18 cellular contexts compared by ENCODE assay signal in the genomic region with DNA sequence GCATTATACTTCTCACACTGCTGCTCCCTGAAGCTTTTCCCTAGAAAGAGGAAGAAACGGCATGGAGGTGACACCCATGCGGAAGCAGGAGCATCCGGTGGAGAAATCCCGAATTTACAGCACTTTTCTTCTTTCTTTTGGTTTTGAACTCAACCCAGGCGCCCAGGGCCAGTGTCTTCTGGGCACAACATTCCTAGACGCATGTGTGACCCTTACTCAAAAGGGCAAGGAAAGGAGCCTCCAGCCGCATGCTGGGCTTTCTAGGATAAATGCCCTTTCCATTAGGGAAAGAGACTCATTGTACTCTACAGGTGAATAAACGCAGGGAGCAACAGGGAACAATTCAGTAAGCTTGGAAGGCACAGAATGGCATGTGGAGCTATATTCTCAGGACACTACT. TPM values are rescaled to one million over a fixed set of nuclear protein-coding genes. Genes with fewer than 3 reads are reported as not detected.
DNase-seq lines count a peak whose midpoint lies in the region; ATAC-seq and TF ChIP-seq lines count a peak whose summit lies in the region.
"Had no signal": no experiment of that assay in that cellular context is flagged by ENCODE, and none has a peak within 500 bp of the region (broad histone marks: within the 10 kb centered on the region; RNA-seq: fewer than 3 reads in every experiment).

No MANE protein-coding gene starts in this region.

- peaks cover 6% of the 10 kb centered on the region for H3K27me3 Mint-ChIP-seq in activated CD4-positive, alpha-beta memory T cell treated with anti-CD3 and anti-CD28 coated beads for 36 hours

- TF ChIP-seq EP300 in sigmoid colon (IDR thresholded peaks at IDR 0.05), result no peak

- H3K4me1 Mint-ChIP-seq in activated CD4-positive, alpha-beta memory T cell treated with anti-CD3 and anti-CD28 coated beads for 36 hours (ENCODE audit: low read depth), result no peaks in the 10 kb centered on the region
- H3K4me1 Mint-ChIP-seq: CD14-positive monocyte; CD4-positive, alpha-beta memory T cell; IgD-negative memory B cell had no signal

- no peak overlapping the region for H3K4me3 ChIP-seq in left ventricle myocardium inferior
- H3K4me3 ChIP-seq in esophagus squamous epithelium, result no peak overlapping the region
- no peak overlapping the region for H3K4me3 ChIP-seq in sigmoid colon
- no peak overlapping the region for H3K4me3 ChIP-seq in uterus
- H3K4me3 ChIP-seq: BLaER1, GM23248 had no signal

- no peaks in the 10 kb centered on the region for H3K9me3 Mint-ChIP-seq in activated CD4-positive, alpha-beta memory T cell treated with anti-CD3 and anti-CD28 coated beads for 36 hours
- H3K9me3 Mint-ChIP-seq: CD4-positive, alpha-beta memory T cell; IgD-negative memory B cell had no signal

- H3K27me3 ChIP-seq in left ventricle myocardium inferior (ENCODE audit: low read depth), result peaks cover 13% of the 10 kb centered on the region
- peaks cover 0 to 8% (median 0%) of the 10 kb centered on the region in 4 donors for H3K27me3 ChIP-seq in esophagus squamous epithelium
- H3K27me3 ChIP-seq in sigmoid colon, result no peaks in the 10 kb centered on the region
- H3K27me3 ChIP-seq in uterus, result no peaks in the 10 kb centered on the region
- H3K27me3 ChIP-seq: BLaER1 had no signal

- peaks cover 13% of the 10 kb centered on the region for H3K4me1 ChIP-seq in left ventricle myocardium inferior
- H3K4me1 ChIP-seq in esophagus squamous epithelium, result peaks cover 0 to 26% (median 13%) of the 10 kb centered on the region in 3 donors
- H3K4me1 ChIP-seq in sigmoid colon, result peaks cover 0 to 67% (median 61%) of the 10 kb centered on the region in 4 donors
- H3K4me1 ChIP-seq in uterus, result peaks cover 0 to 6% of the 10 kb centered on the region in 2 donors
- H3K4me1 ChIP-seq: BLaER1 had no signal

- TF ChIP-seq POLR2A in esophagus squamous epithelium (IDR thresholded peaks at IDR 0.05) (no peak), sigmoid colon (IDR thresholded peaks at IDR 0.05) (no peak), uterus (IDR thresholded peaks at IDR 0.05) (no peak)

- H3K27ac ChIP-seq in left ventricle myocardium inferior (replicated peaks), result no peak overlapping the region
- peak overlapping the region in 3 of 4 donors; percentile 16 to 38 (median 25) for H3K27ac ChIP-seq in esophagus squamous epithelium
- peak overlapping the region in 3 of 4 donors; percentile 74 to 83 (median 82) for H3K27ac ChIP-seq in sigmoid colon
- peak overlapping the region; percentile 69 to 74 for H3K27ac ChIP-seq in uterus
- H3K27ac ChIP-seq: 22Rv1, BLaER1 had no signal

- CTCF ChIA-PET in activated CD4-positive, alpha-beta memory T cell treated with anti-CD3 and anti-CD28 coated beads for 36 hours (lab: Charles Lee), result no interaction called here

- WGBS in esophagus squamous epithelium, 2 donors, result 73 to 89% methylated on average over 6 to 8 of the region's 8 CpGs
- 87 to 89% methylated on average over 8 of the region's 8 CpGs for WGBS in sigmoid colon, 2 donors

- H3K36me3 Mint-ChIP-seq in activated CD4-positive, alpha-beta memory T cell treated with anti-CD3 and anti-CD28 coated beads for 36 hours, result no peaks in the 10 kb centered on the region
- H3K36me3 Mint-ChIP-seq: CD14-positive monocyte; CD4-positive, alpha-beta memory T cell had no signal

- ATAC-seq in Right ventricle myocardium inferior, result no peak
- ATAC-seq in GM18870 (IDR thresholded peaks at IDR 0.05; ENCODE audit: unreplicated experiment), result no peak

- no peak for TF ChIP-seq CTCF in left ventricle myocardium inferior (IDR thresholded peaks at IDR 0.05; ENCODE audit: borderline replicate concordance)
- no peak for TF ChIP-seq CTCF in esophagus squamous epithelium (IDR thresholded peaks at IDR 0.05)
- no peak for TF ChIP-seq CTCF in sigmoid colon (IDR thresholded peaks at IDR 0.05)
- TF ChIP-seq CTCF in uterus (IDR thresholded peaks at IDR 0.05), result no peak

- H3K27ac Mint-ChIP-seq in activated CD4-positive, alpha-beta memory T cell treated with anti-CD3 and anti-CD28 coated beads for 36 hours, result no peak overlapping the region
- H3K27ac Mint-ChIP-seq: CD4-positive, alpha-beta memory T cell; IgD-negative memory B cell had no signal

- no peaks in the 10 kb centered on the region for H3K36me3 ChIP-seq in left ventricle myocardium inferior
- H3K36me3 ChIP-seq in esophagus squamous epithelium, result no peaks in the 10 kb centered on the region
- peaks cover 0 to 6% (median 0%) of the 10 kb centered on the region in 4 donors for H3K36me3 ChIP-seq in sigmoid colon
- H3K36me3 ChIP-seq in uterus, result no peaks in the 10 kb centered on the region
- H3K36me3 ChIP-seq: BLaER1 had no signal

- DNase-seq in Right ventricle myocardium inferior (ENCODE audit: missing footprints), result peak; percentile 66
- no peak for DNase-seq in left ventricle myocardium inferior
- no peak for DNase-seq in esophagus squamous epithelium (lab: John Stamatoyannopoulos, UW)
- no peak for DNase-seq in sigmoid colon
- DNase-seq in uterus, result no peak
- no peak for DNase-seq in 8988T
- DNase-seq in activated CD4-positive, alpha-beta memory T cell treated with anti-CD3 and anti-CD28 coated beads for 36 hours, result no peak
- DNase-seq: Calu3; CD4-positive, alpha-beta memory T cell; DMS79 treated with DMSO at 0.1 percent for 48 hours; GF-D8; GM23248 had no signal

- no peaks in the 10 kb centered on the region for H3K9me3 ChIP-seq in left ventricle myocardium inferior (replicated peaks)
- H3K9me3 ChIP-seq in esophagus squamous epithelium, result no peaks in the 10 kb centered on the region
- H3K9me3 ChIP-seq in sigmoid colon, result no peaks in the 10 kb centered on the region
- no peaks in the 10 kb centered on the region for H3K9me3 ChIP-seq in uterus
- H3K9me3 ChIP-seq: BLaER1 had no signal

- intact Hi-C loops in Right ventricle myocardium inferior (cut with DNase I), result no loop called here
- intact Hi-C loops in left ventricle myocardium inferior (cut with micrococcal nuclease), result no loop called here
- intact Hi-C loops in esophagus squamous epithelium (cut with DNase I), result no loop called here
- intact Hi-C loops in sigmoid colon (cut with DNase I), result loop anchor here (2.0 to 10.0 kb wide), 2 partner anchors 18 to 334 kb away; no protein-coding TSS in a partner anchor
- intact Hi-C loops in uterus (cut with DNase I; ENCODE audit: low total_unique reads), result no loop called here
- intact Hi-C loops in activated CD4-positive, alpha-beta memory T cell treated with anti-CD3 and anti-CD28 coated beads for 36 hours (cut with micrococcal nuclease), result no loop called here

- POLR2A ChIA-PET in activated CD4-positive, alpha-beta memory T cell treated with anti-CD3 and anti-CD28 coated beads for 36 hours (lab: Charles Lee), result no interaction called here

- no peak overlapping the region for H3K4me3 Mint-ChIP-seq in activated CD4-positive, alpha-beta memory T cell treated with anti-CD3 and anti-CD28 coated beads for 36 hours
- H3K4me3 Mint-ChIP-seq: CD14-positive monocyte; CD4-positive, alpha-beta memory T cell; IgD-negative memory B cell had no signal

RNA-seq across cellular contexts. Expression of a gene that starts 19.5 kb away (rescaled TPM):
- 0.57 TPM for total RNA-seq in Right ventricle myocardium inferior
- total RNA-seq in left ventricle myocardium inferior, result 0.85 TPM
- total RNA-seq in esophagus squamous epithelium, result 1 to 10 TPM in 3 of 4 donors, under 1 TPM in 1; 0.83 to 8.8 (median 1.8) TPM
- 10 to 100 TPM in 1 of 4 donors, 1 to 10 TPM in 3; 3.5 to 11.9 (median 6.7) TPM for total RNA-seq in sigmoid colon
- 1 to 10 TPM in 1 of 3 donors, under 1 TPM in 1, not detected in 1; under 0.01 to 3.3 TPM for polyA plus RNA-seq in sigmoid colon
- total RNA-seq in uterus, result 1 to 10 TPM; 1.2 to 7.3 (median 4.6) TPM
- not detected for total RNA-seq in activated CD4-positive, alpha-beta memory T cell treated with anti-CD3 and anti-CD28 coated beads for 36 hours
- total RNA-seq: A673; Calu3; CD4-positive, alpha-beta memory T cell had no signal
- polyA plus RNA-seq: CD14-positive monocyte; CD4-positive, alpha-beta memory T cell; IgD-negative memory B cell had no signal

RNA-seq across cellular contexts. Expression of a gene that starts 39.5 kb away (rescaled TPM):
- 45.6 TPM for total RNA-seq in Right ventricle myocardium inferior
- total RNA-seq in left ventricle myocardium inferior, result 22.9 TPM
- 1 to 10 TPM in 3 of 4 donors, under 1 TPM in 1; 0.11 to 5.7 (median 2.1) TPM for total RNA-seq in esophagus squamous epithelium
- total RNA-seq in sigmoid colon, result 1 to 10 TPM; 2.1 to 8.9 (median 3.2) TPM
- polyA plus RNA-seq in sigmoid colon, result 1 to 10 TPM in 1 of 3 donors, under 1 TPM in 2; 0.46 to 6.1 (median 0.60) TPM
- total RNA-seq in uterus, result 10 to 100 TPM in 1 of 4 donors, 1 to 10 TPM in 3; 2.0 to 16.6 (median 6.1) TPM
- total RNA-seq in activated CD4-positive, alpha-beta memory T cell treated with anti-CD3 and anti-CD28 coated beads for 36 hours, result not detected
- total RNA-seq: CD4-positive, alpha-beta memory T cell had no signal
- polyA plus RNA-seq: CD14-positive monocyte; CD4-positive, alpha-beta memory T cell; IgD-negative memory B cell had no signal
